10 cellular contexts compared by ENCODE assay signal in genomic region chr11:35235944-35236666, GRCh38.
A peak's percentile ranks its signal among the peaks of the same experiment; 100 is the strongest.
DNase-seq lines count a peak whose midpoint lies in the region; ATAC-seq and FAIRE-seq lines count a peak whose summit lies in the region.
"Had no signal": no experiment of that assay in that cellular context is flagged by ENCODE, and none has a peak within 500 bp of the region (broad histone marks: within the 10 kb centered on the region; RNA-seq: fewer than 3 reads in every experiment).

No MANE protein-coding gene starts in this region.

- no peak overlapping the region for H3K27ac ChIP-seq in caudate nucleus (ENCODE audit: low read depth, low read length)

- peak; percentile 28 to 47 (median 33) for DNase-seq in stimulated activated CD4-positive, alpha-beta T cell treated with anti-CD3 and anti-CD28 coated beads, Interleukin-12 subunit alpha, Interleukin-12 subunit beta, amount 100 ng/mL, for 48 hours (ENCODE audit: low read depth in 2 of 3, low spot score in 1 of 3)
- no peak for DNase-seq in stimulated activated CD4-positive, alpha-beta T cell treated with anti-CD3 and anti-CD28 coated beads, Interleukin-12 subunit alpha, Interleukin-12 subunit beta, amount 100 ng/mL, for 4 hours
- peak; percentile 52 for DNase-seq in activated T-helper 1 cell treated with Interleukin-2 at 50 U/mL for 16 hours (ENCODE audit: low read depth)
- peak; percentile 79 to 82 for DNase-seq in left colon
- DNase-seq in DMS79 (lab: John Stamatoyannopoulos, UW): no peak
- no peak for DNase-seq in caudate nucleus (lab: John Stamatoyannopoulos, UW)
- no peak for DNase-seq in HTR-8/SVneo (ENCODE audit: insufficient read length, low spot score)
- DNase-seq: effector CD8-positive, alpha-beta T cell; NCI-H2171 treated with DMSO at 0.1 percent for 48 hours had no signal

- ATAC-seq in left colon (peak; percentile 98), GM18868 (IDR thresholded peaks at IDR 0.05; ENCODE audit: unreplicated experiment) (no peak)

- no peak for FAIRE-seq in HTR-8/SVneo (lab: Jason Lieb, UNC)

- intact Hi-C loops in left colon (cut with DNase I, micrococcal nuclease): loop anchor here in 1 of 2 donors (5.0 kb wide), 1 partner anchor 239 kb away; no protein-coding TSS in a partner anchor

Comparison
In these comparisons a context has a peak if more than half of its experiments do, and no peak if none do; other contexts are left out.
1. DNase-seq: peak in stimulated activated CD4-positive, alpha-beta T cell treated with anti-CD3 and anti-CD28 coated beads, Interleukin-12 subunit alpha, Interleukin-12 subunit beta, amount 100 ng/mL, for 48 hours (3 of 3), activated T-helper 1 cell treated with Interleukin-2 at 50 U/mL for 16 hours (single experiment) and left colon (2 of 2); none in stimulated activated CD4-positive, alpha-beta T cell treated with anti-CD3 and anti-CD28 coated beads, Interleukin-12 subunit alpha, Interleukin-12 subunit beta, amount 100 ng/mL, for 4 hours (single experiment), DMS79 (single experiment), caudate nucleus (0 of 61) and HTR-8/SVneo (single experiment).